In genomic region chr18:51345848-51346391, GRCh38 we compare ENCODE assay signal across 17 cellular contexts.
"Had no signal": no experiment of that assay in that cellular context is flagged by ENCODE, and none has a peak within 500 bp of the region (broad histone marks: within the 10 kb centered on the region; RNA-seq: fewer than 3 reads in every experiment).

No MANE protein-coding gene starts in this region.

- H3K4me3 Mint-ChIP-seq: mesothelial cell of epicardium had no signal

- DNase-seq: dermis blood vessel endothelial cell; dorsolateral prefrontal cortex; effector CD4-positive, alpha-beta T cell; effector memory CD4-positive, alpha-beta T cell; foreskin keratinocyte; heart right ventricle; hippocampal formation; left cardiac atrium; left lung; left ventricle myocardium superior; lower lobe of right lung; mesenchymal stem cell; mucosa of descending colon had no signal

- H3K27ac Mint-ChIP-seq: mesothelial cell of epicardium had no signal

- H3K27ac ChIP-seq: coronary artery, dorsolateral prefrontal cortex, esophagus muscularis mucosa, foreskin keratinocyte, gastroesophageal sphincter, heart right ventricle, left lung, lower lobe of right lung had no signal

- H3K36me3 ChIP-seq: esophagus muscularis mucosa, gastroesophageal sphincter, heart right ventricle, left lung, lower lobe of right lung had no signal

- H3K9me3 ChIP-seq: left lung, lower lobe of right lung, mucosa of descending colon had no signal

- H3K27me3 ChIP-seq: dorsolateral prefrontal cortex, esophagus muscularis mucosa, gastroesophageal sphincter, left lung had no signal

- H3K4me3 ChIP-seq: coronary artery, dorsolateral prefrontal cortex, esophagus muscularis mucosa, gastroesophageal sphincter, heart right ventricle, left lung, lower lobe of right lung, mucosa of descending colon had no signal

- ATAC-seq: foreskin keratinocyte, gastroesophageal sphincter, heart right ventricle, left cardiac atrium, left lung, left ventricle myocardium superior, lower lobe of right lung, mucosa of descending colon had no signal

- H3K36me3 Mint-ChIP-seq: mesothelial cell of epicardium had no signal

- H3K4me1 ChIP-seq: esophagus muscularis mucosa, foreskin keratinocyte, gastroesophageal sphincter, heart right ventricle, left lung, lower lobe of right lung had no signal
